In genomic region chr19:12939292-12939606, GRCh38 we compare ENCODE assay signal across 8 cellular contexts. TPM values are rescaled to one million over a fixed set of nuclear protein-coding genes. Genes with fewer than 3 reads are reported as not detected.
A peak's percentile ranks its signal among the peaks of the same experiment; 100 is the strongest.
DNase-seq lines count a peak whose midpoint lies in the region; ATAC-seq and TF ChIP-seq lines count a peak whose summit lies in the region.

No MANE protein-coding gene starts in this region.

- H3K4me3 ChIP-seq in ACC112 (ENCODE audit: low read depth, low read length) (peak overlapping the region; percentile 100), hepatocyte (peak overlapping the region; percentile 56), skeletal muscle satellite cell (ENCODE audit: low read length) (peak overlapping the region; percentile 99)
- H3K4me3 ChIP-seq in Jurkat, Clone E6-1 (ENCODE audit: low read length): peak overlapping the region; percentile 81

- DNase-seq in Jurkat, Clone E6-1 (ENCODE audit: low read depth, low spot score): no peak
- DNase-seq in activated naive CD4-positive, alpha-beta T cell treated with anti-CD3 and anti-CD28 coated beads, Interleukin-2, amount 50 U/mL, for 72 hours (ENCODE audit: low spot score in 2 of 2): peak in 1 of 2 donors; percentile 40
- DNase-seq in hepatocyte (ENCODE audit: low spot score) (no peak), occipital lobe (lab: John Stamatoyannopoulos, UW) (no peak), OCI-M2 (lab: John Stamatoyannopoulos, UW; ENCODE audit: unreplicated experiment) (no peak), GM10266 (ENCODE audit: extremely low spot score) (no peak)

- 2% methylated on average over 15 of the region's 15 CpGs for WGBS in hepatocyte (ENCODE audit: low lambda C conversion rate, missing lambda C conversion rate)

- H3K36me3 ChIP-seq in ACC112 (ENCODE audit: insufficient read depth, low read length) (peaks cover 28% of the 10 kb centered on the region), hepatocyte (replicated peaks; ENCODE audit: insufficient read depth, low read depth) (no peaks in the 10 kb centered on the region), skeletal muscle satellite cell (ENCODE audit: insufficient read depth, low read length) (peaks cover 56% of the 10 kb centered on the region)

- H3K27ac ChIP-seq in ACC112 (ENCODE audit: low read depth, low read length) (peak overlapping the region; percentile 79), hepatocyte (peak overlapping the region; percentile 81)

- ATAC-seq in activated naive CD4-positive, alpha-beta T cell treated with anti-CD3 and anti-CD28 coated beads, Interleukin-2, amount 50 U/mL, for 72 hours: no peak

- no peaks in the 10 kb centered on the region for H3K9me2 ChIP-seq in hepatocyte (replicated peaks; ENCODE audit: insufficient read depth)

- peak overlapping the region; percentile 97 to 99 for H3K27ac Mint-ChIP-seq in activated naive CD4-positive, alpha-beta T cell treated with anti-CD3 and anti-CD28 coated beads, Interleukin-2, amount 50 U/mL, for 72 hours

- H2AFZ ChIP-seq in ACC112 (ENCODE audit: low read length, unreplicated experiment) (no peak overlapping the region), hepatocyte (no peak overlapping the region)

- H3K9me3 ChIP-seq in hepatocyte (ENCODE audit: low read depth): no peaks in the 10 kb centered on the region
- no peaks in the 10 kb centered on the region for H3K9me3 ChIP-seq in skeletal muscle satellite cell (replicated peaks; ENCODE audit: low read length)

- H3K4me2 ChIP-seq in hepatocyte (peak overlapping the region; percentile 90), skeletal muscle satellite cell (ENCODE audit: low read length) (peak overlapping the region; percentile 80)

- H3K27me3 ChIP-seq in ACC112 (ENCODE audit: insufficient read depth, low read length) (no peaks in the 10 kb centered on the region), hepatocyte (no peaks in the 10 kb centered on the region), skeletal muscle satellite cell (ENCODE audit: control insufficient read depth, insufficient read depth, low read length) (no peaks in the 10 kb centered on the region)

- peak overlapping the region; percentile 99 for H3K9ac ChIP-seq in skeletal muscle satellite cell (ENCODE audit: low read depth, low read length)

- H3K9me3 Mint-ChIP-seq in activated naive CD4-positive, alpha-beta T cell treated with anti-CD3 and anti-CD28 coated beads, Interleukin-2, amount 50 U/mL, for 72 hours: no peaks in the 10 kb centered on the region

- TF ChIP-seq CTCF in hepatocyte (IDR thresholded peaks at IDR 0.05; ENCODE audit: poor library complexity): no peak
- TF ChIP-seq CTCF in GM10266 (IDR thresholded peaks at IDR 0.05; ENCODE audit: control insufficient read depth, insufficient read depth, low read depth, missing control alignments): no peak

- peaks cover 36 to 55% of the 10 kb centered on the region in 2 donors for H3K36me3 Mint-ChIP-seq in activated naive CD4-positive, alpha-beta T cell treated with anti-CD3 and anti-CD28 coated beads, Interleukin-2, amount 50 U/mL, for 72 hours

- H3K79me2 ChIP-seq in ACC112 (ENCODE audit: control insufficient read depth, insufficient read depth, low read length, unreplicated experiment): peaks cover 41% of the 10 kb centered on the region
- peaks cover 48% of the 10 kb centered on the region for H3K79me2 ChIP-seq in hepatocyte

- H4K20me1 ChIP-seq in hepatocyte (ENCODE audit: insufficient read depth, poor library complexity, severe bottlenecking): peaks cover 38% of the 10 kb centered on the region

- peaks cover 27% of the 10 kb centered on the region for H3K4me1 ChIP-seq in ACC112 (ENCODE audit: control insufficient read depth, insufficient read depth, low read length, unreplicated experiment)
- peaks cover 43% of the 10 kb centered on the region for H3K4me1 ChIP-seq in hepatocyte (ENCODE audit: insufficient read depth)
- H3K4me1 ChIP-seq in skeletal muscle satellite cell (ENCODE audit: control insufficient read depth, insufficient read depth, low read length): peaks cover 35% of the 10 kb centered on the region

RNA-seq across cellular contexts. Expression of gene CALR, which starts 0.8 kb away (rescaled TPM):
- 1,107 TPM for polyA plus RNA-seq in Jurkat, Clone E6-1 (2012; ENCODE audit: insufficient read depth, insufficient read length)
- 100 to 1,000 TPM; 505 to 624 TPM for total RNA-seq in activated naive CD4-positive, alpha-beta T cell treated with anti-CD3 and anti-CD28 coated beads, Interleukin-2, amount 50 U/mL, for 72 hours
- total RNA-seq in hepatocyte: 1,414 and 1,442 TPM in 2 replicates
- polyA plus RNA-seq in hepatocyte: 915 and 922 TPM in 2 replicates
- 2,097 and 2,142 TPM in 2 replicates for total RNA-seq in skeletal muscle satellite cell (2012; rRNA removed)
- total RNA-seq in occipital lobe: 280 TPM

RNA-seq across cellular contexts. Expression of gene FARSA, which starts 5.7 kb away (rescaled TPM):
- polyA plus RNA-seq in Jurkat, Clone E6-1 (2012; ENCODE audit: insufficient read depth, insufficient read length): 199 TPM
- 100 to 1,000 TPM in 1 of 2 donors, 10 to 100 TPM in 1; 89.2 to 116 TPM for total RNA-seq in activated naive CD4-positive, alpha-beta T cell treated with anti-CD3 and anti-CD28 coated beads, Interleukin-2, amount 50 U/mL, for 72 hours
- total RNA-seq in hepatocyte (36.2 and 45.6 TPM in 2 replicates), occipital lobe (46.8 TPM)
- 86.5 and 95.3 TPM in 2 replicates for polyA plus RNA-seq in hepatocyte
- total RNA-seq in skeletal muscle satellite cell (2012; rRNA removed): 86.7 and 94.8 TPM in 2 replicates

RNA-seq across cellular contexts. Expression of gene RAD23A, which starts 6.4 kb away (rescaled TPM):
- 280 TPM for polyA plus RNA-seq in Jurkat, Clone E6-1 (2012; ENCODE audit: insufficient read depth, insufficient read length)
- total RNA-seq in activated naive CD4-positive, alpha-beta T cell treated with anti-CD3 and anti-CD28 coated beads, Interleukin-2, amount 50 U/mL, for 72 hours: 100 to 1,000 TPM; 146 to 207 TPM
- total RNA-seq in hepatocyte (64.5 and 65.8 TPM in 2 replicates), occipital lobe (21.8 TPM)
- polyA plus RNA-seq in hepatocyte: 130 and 140 TPM in 2 replicates
- 95.3 and 119 TPM in 2 replicates for total RNA-seq in skeletal muscle satellite cell (2012; rRNA removed)

RNA-seq across cellular contexts. Expression of gene GADD45GIP1, which starts 17.8 kb away (rescaled TPM):
- polyA plus RNA-seq in Jurkat, Clone E6-1 (2012; ENCODE audit: insufficient read depth, insufficient read length): 119 TPM
- total RNA-seq in activated naive CD4-positive, alpha-beta T cell treated with anti-CD3 and anti-CD28 coated beads, Interleukin-2, amount 50 U/mL, for 72 hours: 10 to 100 TPM in 1 of 2 donors, 1 to 10 TPM in 1; 7.7 to 26.7 TPM
- total RNA-seq in hepatocyte (21.0 and 27.2 TPM in 2 replicates), occipital lobe (13.3 TPM)
- polyA plus RNA-seq in hepatocyte: 106 and 109 TPM in 2 replicates
- total RNA-seq in skeletal muscle satellite cell (2012; rRNA removed): 21.3 and 26.4 TPM in 2 replicates

RNA-seq across cellular contexts. Expression of gene SYCE2, which starts 20.2 kb away (rescaled TPM):
- polyA plus RNA-seq in Jurkat, Clone E6-1 (2012; ENCODE audit: insufficient read depth, insufficient read length): 32.7 TPM
- total RNA-seq in activated naive CD4-positive, alpha-beta T cell treated with anti-CD3 and anti-CD28 coated beads, Interleukin-2, amount 50 U/mL, for 72 hours: 1 to 10 TPM; 2.2 to 4.8 TPM
- total RNA-seq in hepatocyte (0.67 TPM in 1 of 2 replicates, not detected in the other), occipital lobe (not detected)
- polyA plus RNA-seq in hepatocyte: 0.77 TPM in 1 of 2 replicates, not detected in the other
- total RNA-seq in skeletal muscle satellite cell (2012; rRNA removed): not detected in 2 replicates
